Comparison of ENCODE assay signal across 13 cellular contexts in genomic region chr2:126663184-126663963, GRCh38. TPM values are rescaled to one million over a fixed set of nuclear protein-coding genes. Genes with fewer than 3 reads are reported as not detected.
DNase-seq lines count a peak whose midpoint lies in the region; ATAC-seq, FAIRE-seq and TF ChIP-seq lines count a peak whose summit lies in the region.
"Had no signal": no experiment of that assay in that cellular context is flagged by ENCODE, and none has a peak within 500 bp of the region (broad histone marks: within the 10 kb centered on the region; RNA-seq: fewer than 3 reads in every experiment).

No MANE protein-coding gene starts in this region.

- H3K27me3 ChIP-seq in CD8-positive, alpha-beta T cell (ENCODE audit: insufficient read depth, low read length): no peaks in the 10 kb centered on the region
- H3K27me3 ChIP-seq in Karpas-422 (ENCODE audit: low read length) (no peaks in the 10 kb centered on the region), GM12878 (replicated peaks in 1 of 2; ENCODE audit: control insufficient read depth in 2 of 2, insufficient read depth in 2 of 2, low read length in 1 of 2) (no peaks in the 10 kb centered on the region), neutrophil (no peaks in the 10 kb centered on the region)
- H3K27me3 ChIP-seq: body of pancreas, left lung had no signal

- TF ChIP-seq RAD21 in GM12878 (IDR thresholded peaks at IDR 0.05; ENCODE audit: insufficient read depth, low read depth, low read length): no peak

- in situ Hi-C loops in GM12878 (cut with MboI): loop anchor here (25.0 kb wide), 1 partner anchor 724 kb away; the partner anchor contains the start of gene MAP3K2

- no peaks in the 10 kb centered on the region for H3K9me2 ChIP-seq in Karpas-422 (replicated peaks; ENCODE audit: insufficient read depth, low read length)

- peaks cover 96% of the 10 kb centered on the region for H3K4me1 Mint-ChIP-seq in CD8-positive, alpha-beta T cell (ENCODE audit: low read depth)

- no peak for DNase-seq in CD8-positive, alpha-beta T cell
- peak; percentile 56 for DNase-seq in Karpas-422
- no peak for DNase-seq in GM12878 (ENCODE audit: low read depth, low spot score)
- no peak for DNase-seq in NCI-H2081 (lab: John Stamatoyannopoulos, UW)
- DNase-seq in hippocampal formation (lab: John Stamatoyannopoulos, UW): no peak
- DNase-seq in sciatic nerve (ENCODE audit: low spot score): no peak
- DNase-seq: left lung, NCI-H1048, NCI-H446 had no signal

- no peaks in the 10 kb centered on the region for H3K36me3 ChIP-seq in CD8-positive, alpha-beta T cell (ENCODE audit: insufficient read depth, low read length)
- H3K36me3 ChIP-seq in Karpas-422 (ENCODE audit: insufficient read depth, low read length): no peaks in the 10 kb centered on the region
- peaks cover 0 to under 1% of the 10 kb centered on the region in 2 experiments; a peak in 1 of 4 replicates for H3K36me3 ChIP-seq in GM12878 (ENCODE audit: control insufficient read depth in 2 of 2, insufficient read depth in 2 of 2, low read length in 1 of 2)
- no peaks in the 10 kb centered on the region for H3K36me3 ChIP-seq in neutrophil
- H3K36me3 ChIP-seq: left lung had no signal

- no peak for TF ChIP-seq EP300 in GM12878 (IDR thresholded peaks at IDR 0.05; ENCODE audit: borderline replicate concordance in 1 of 2, control insufficient read depth in 1 of 2, low read depth in 2 of 2, low read length in 2 of 2)

- no TSS peak for BruUV-seq in GM12878 (replicated peaks; lab: Mats Ljungman, UMichigan)

- no peaks in the 10 kb centered on the region for H3K9me3 Mint-ChIP-seq in CD8-positive, alpha-beta T cell

- peak overlapping the region; percentile 56 for H3K27ac ChIP-seq in CD8-positive, alpha-beta T cell (ENCODE audit: low read depth, low read length)
- H3K27ac ChIP-seq in Karpas-422 (ENCODE audit: low read length) (peak overlapping the region; percentile 92), GM12878 (ENCODE audit: control insufficient read depth, insufficient read depth) (peak overlapping the region; percentile 89), neutrophil (peak overlapping the region; percentile 92)

- H3K4me2 ChIP-seq in Karpas-422 (ENCODE audit: low read depth, low read length, poor library complexity, severe bottlenecking) (peak overlapping the region; percentile 81), GM12878 (ENCODE audit: control insufficient read depth, insufficient read depth) (peak overlapping the region; percentile 93)

- CTCF ChIA-PET in CD8-positive, alpha-beta T cell (lab: Charles Lee): interaction anchor here (0.6 to 6.0 kb wide), 5 partner anchors 9 to 135 kb away, joined by 3 to 32 read pairs (median 7); no protein-coding TSS in a partner anchor
- CTCF ChIA-PET in GM12878 (lab: Yijun Ruan, JAX): interaction anchor here (1.4 to 3.4 kb wide), 4 partner anchors 28 to 137 kb away, joined by 3 to 14 read pairs (median 6); no protein-coding TSS in a partner anchor

- no peak for ATAC-seq in CD8-positive, alpha-beta T cell
- peak; percentile 6; the same call in 2 of the 3 replicates for ATAC-seq in GM12878
- ATAC-seq in GM19035 (IDR thresholded peaks at IDR 0.05; ENCODE audit: unreplicated experiment): no peak
- ATAC-seq in sciatic nerve: no peak
- ATAC-seq: body of pancreas, left lung had no signal

- intact Hi-C loops in CD8-positive, alpha-beta T cell (cut with DNase I, micrococcal nuclease): no loop called here
- intact Hi-C loops in GM12878 (cut with micrococcal nuclease; ENCODE audit: unreplicated experiment) (no loop called here), sciatic nerve (cut with DNase I) (no loop called here)

- no peak for TF ChIP-seq POLR2A in GM12878 (IDR thresholded peaks at IDR 0.05; ENCODE audit: low read depth, low read length)

- no peaks in the 10 kb centered on the region for H4K20me1 ChIP-seq in Karpas-422 (ENCODE audit: insufficient read depth, low read depth, low read length)
- no peaks in the 10 kb centered on the region for H4K20me1 ChIP-seq in GM12878 (ENCODE audit: control insufficient read depth, insufficient read depth)

- TF ChIP-seq CTCF in CD8-positive, alpha-beta T cell (IDR thresholded peaks at IDR 0.05): no peak
- TF ChIP-seq CTCF in GM12878 (IDR thresholded peaks at IDR 0.05 in 2 of 3, conservative IDR thresholded peaks at IDR 0.05 in 1 of 3; ENCODE audit: control insufficient read depth in 2 of 3, extremely low read depth in 1 of 3, insufficient read depth in 1 of 3, low read depth in 3 of 3, low read length in 3 of 3) (no peak), neutrophil (IDR thresholded peaks at IDR 0.05) (no peak)

- H3K79me2 ChIP-seq in Karpas-422 (ENCODE audit: low read length) (peaks cover 89% of the 10 kb centered on the region), GM12878 (ENCODE audit: control insufficient read depth, insufficient read depth, low read length) (peaks cover 86% of the 10 kb centered on the region)

- no peaks in the 10 kb centered on the region for H3K9me3 ChIP-seq in CD8-positive, alpha-beta T cell (ENCODE audit: low read length)
- H3K9me3 ChIP-seq in Karpas-422 (ENCODE audit: low read length): no peaks in the 10 kb centered on the region
- no peaks in the 10 kb centered on the region for H3K9me3 ChIP-seq in GM12878 (replicated peaks; ENCODE audit: control insufficient read depth, insufficient read depth, low read length)
- no peaks in the 10 kb centered on the region for H3K9me3 ChIP-seq in neutrophil
- H3K9me3 ChIP-seq: body of pancreas, left lung had no signal

- H3K36me3 Mint-ChIP-seq in CD8-positive, alpha-beta T cell: peaks cover 63% of the 10 kb centered on the region

- POLR2A ChIA-PET in CD8-positive, alpha-beta T cell (lab: Charles Lee): interaction anchor here (1.7 kb wide), 1 partner anchor 114 kb away, joined by 4 read pairs; no protein-coding TSS in a partner anchor
- POLR2A ChIA-PET in GM12878 (lab: Charles Lee): interaction anchor here (1.0 to 1.2 kb wide), 2 partner anchors 11 to 419 kb away, joined by 3 to 8 read pairs; no protein-coding TSS in a partner anchor

- H3K27me3 Mint-ChIP-seq in CD8-positive, alpha-beta T cell (ENCODE audit: low read depth): no peaks in the 10 kb centered on the region

- RAD21 ChIA-PET in GM12878 (lab: Charles Lee; ENCODE audit: unreplicated experiment): interaction anchor here (1.2 to 2.1 kb wide), 2 partner anchors 113 to 444 kb away, joined by 3 to 7 read pairs; partner anchors contain the start of gene BIN1

- peaks cover 93% of the 10 kb centered on the region for H3K4me1 ChIP-seq in CD8-positive, alpha-beta T cell (ENCODE audit: insufficient read depth, low read length)
- peaks cover 74% of the 10 kb centered on the region for H3K4me1 ChIP-seq in Karpas-422 (ENCODE audit: low read length)
- H3K4me1 ChIP-seq in GM12878 (ENCODE audit: control insufficient read depth, insufficient read depth, low read length): peaks cover 61% of the 10 kb centered on the region
- peaks cover 62 to 71% of the 10 kb centered on the region in 2 experiments for H3K4me1 ChIP-seq in neutrophil (ENCODE audit: control insufficient read depth in 1 of 2, insufficient read depth in 1 of 2, low read depth in 1 of 2, low read length in 1 of 2)

- SMC1A ChIA-PET in GM12878 (lab: Charles Lee; ENCODE audit: uncharacterized antibody, unreplicated experiment): interaction anchor here (0.7 to 2.3 kb wide), 8 partner anchors 10 to 135 kb away, joined by 3 to 16 read pairs (median 4); no protein-coding TSS in a partner anchor

- H3K4me3 ChIP-seq in CD8-positive, alpha-beta T cell (ENCODE audit: low read depth, low read length): peak overlapping the region; percentile 17
- peak overlapping the region; percentile 65 for H3K4me3 ChIP-seq in Karpas-422 (ENCODE audit: low read length)
- peak overlapping the region; percentile 2; the same call in 1 of the 2 replicates for H3K4me3 ChIP-seq in GM12878
- H3K4me3 ChIP-seq in neutrophil (ENCODE audit: low read depth in 1 of 2, low read length in 1 of 2): peak overlapping the region in 1 of 2 experiments; percentile 9
- H3K4me3 ChIP-seq: body of pancreas, left lung had no signal

- no peak for FAIRE-seq in GM12878 (lab: Jason Lieb, UNC)
- FAIRE-seq: RCC 7860 had no signal

- H2AFZ ChIP-seq in Karpas-422 (ENCODE audit: low read length) (no peak overlapping the region), GM12878 (ENCODE audit: control insufficient read depth, low read depth, low read length) (peak overlapping the region; percentile 43; the same call in 1 of the 2 replicates)

- peak overlapping the region; percentile 96 for H3K27ac Mint-ChIP-seq in CD8-positive, alpha-beta T cell

- H3K9ac ChIP-seq in Karpas-422 (ENCODE audit: low read length): peak overlapping the region; percentile 67
- peak overlapping the region; percentile 54 for H3K9ac ChIP-seq in GM12878 (ENCODE audit: control insufficient read depth, insufficient read depth, low read length)

- peak overlapping the region; percentile 59 for H3K4me3 Mint-ChIP-seq in CD8-positive, alpha-beta T cell

- 64% methylated on average over 13 of the region's 13 CpGs for WGBS in GM12878 (ENCODE audit: insufficient coverage, insufficient replicate concordance, low lambda C conversion rate, missing lambda C conversion rate)

TF ChIP-seq in GM12878, 131 proteins besides CTCF, POLR2A, EP300 and RAD21 (continues in another document):
- TF ChIP-seq MTA3 (IDR thresholded peaks at IDR 0.05; ENCODE audit: borderline replicate concordance, low read length): no peak

RNA-seq across cellular contexts. Expression of gene GYPC, which starts 7.4 kb away (rescaled TPM):
- 100 to 1,000 TPM; 191 to 195 TPM for total RNA-seq in CD8-positive, alpha-beta T cell
- 156 and 251 TPM in 2 replicates for total RNA-seq in Karpas-422 (2014; rRNA removed; shearing (Covaris generic); ENCODE audit: low replicate concordance)
- 88.5 and 88.9 TPM in 2 replicates for total RNA-seq in GM12878 (2013; cell fraction: nucleolus; rRNA removed)
- 139 TPM in 2 replicates for total RNA-seq in GM12878 (2014; rRNA removed)
- 79.2 and 82.0 TPM in 2 replicates for total RNA-seq in GM12878 (2014; rRNA removed; fragmentation: Illumina TruSeq; extraction: Trizol)
- total RNA-seq in GM12878 (2021): 80.1 and 85.2 TPM in 2 replicates
- polyA plus RNA-seq in GM12878 (2011; ENCODE audit: low read depth): 46.1 TPM
- polyA plus RNA-seq in GM12878 (2011; rRNA removed): 95.2 and 132 TPM in 2 replicates
- 184 and 207 TPM in 2 replicates for polyA plus RNA-seq in GM12878 (2011; cell fraction: cytosol; rRNA removed)
- 70.7 and 93.4 TPM in 2 replicates for polyA plus RNA-seq in GM12878 (2011; cell fraction: nucleus; rRNA removed)
- 109 and 131 TPM in 2 replicates for polyA plus RNA-seq in GM12878 (2012)
- polyA plus RNA-seq in GM12878 (2014; fragmentation: Illumina TruSeq; extraction: Trizol): 26.4 and 72.9 TPM in 2 replicates
- 10 to 100 TPM; 26.2 to 37.8 TPM for polyA plus RNA-seq in GM12878 (2014; fragmentation: Nextera tagmentation; extraction: Ambion mirVana)
- 143 and 150 TPM in 2 replicates for polyA plus RNA-seq in GM12878 (2014; rRNA removed)
- 10 to 100 TPM; 80.7 to 87.6 TPM for polyA plus RNA-seq in GM12878 (2016; fragmentation: Nextera tagmentation; extraction: Ambion mirVana)
- 133 and 136 TPM in 2 replicates for polyA minus RNA-seq in GM12878 (2011; rRNA and poly(A)+ RNA removed)
- 29.8 and 36.8 TPM in 2 replicates for polyA minus RNA-seq in GM12878 (2011; cell fraction: cytosol; rRNA and poly(A)+ RNA removed)
- 19.5 and 31.5 TPM in 2 replicates for polyA minus RNA-seq in GM12878 (2011; cell fraction: nucleus; rRNA and poly(A)+ RNA removed)
- 89.2 TPM for total RNA-seq in sciatic nerve
